Comparison of ENCODE assay signal across 23 cellular contexts in the genomic region with DNA sequence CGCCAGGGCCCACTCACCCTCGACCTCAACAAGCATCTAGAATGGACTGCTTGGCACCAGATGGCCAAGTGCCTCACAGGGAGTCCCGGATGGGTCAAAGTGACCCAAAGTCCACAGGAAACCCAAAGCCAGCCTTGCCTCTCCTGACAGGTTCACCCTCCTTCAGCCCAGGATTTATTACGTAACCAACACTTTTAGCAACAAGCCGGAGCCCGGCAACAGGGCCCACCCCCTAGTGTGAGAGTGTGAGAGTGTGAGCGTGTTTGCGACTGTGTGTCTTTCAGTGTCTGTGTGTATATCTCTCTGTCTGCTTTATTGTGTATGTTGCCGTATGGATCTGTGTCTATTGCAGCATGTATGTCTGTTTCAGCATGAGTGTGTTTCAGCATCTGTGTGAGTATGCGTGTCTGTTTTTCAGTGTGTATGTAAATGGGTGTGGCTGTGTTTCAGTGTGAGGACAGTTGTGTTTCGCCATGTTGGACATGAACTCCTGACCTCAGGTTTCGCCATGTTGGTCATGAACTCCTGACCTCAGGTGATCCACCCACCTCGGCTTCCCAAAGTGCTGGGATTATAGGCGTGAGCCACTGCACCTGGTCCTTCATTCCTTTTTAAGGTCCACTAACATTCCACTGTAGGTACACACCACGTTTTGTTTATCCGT. TPM values are rescaled to one million over a fixed set of nuclear protein-coding genes. Genes with fewer than 3 reads are reported as not detected.
A peak's percentile ranks its signal among the peaks of the same experiment; 100 is the strongest.
DNase-seq lines count a peak whose midpoint lies in the region; ATAC-seq, FAIRE-seq and TF ChIP-seq lines count a peak whose summit lies in the region.
"Had no signal": no experiment of that assay in that cellular context is flagged by ENCODE, and none has a peak within 500 bp of the region (broad histone marks: within the 10 kb centered on the region; RNA-seq: fewer than 3 reads in every experiment).

No MANE protein-coding gene starts in this region.

- H4K20me1 ChIP-seq in astrocyte (ENCODE audit: insufficient read depth, low read length) (no peaks in the 10 kb centered on the region), HepG2 (ENCODE audit: insufficient read depth, low read length) (no peaks in the 10 kb centered on the region)

- intact Hi-C loops in right cardiac atrium (cut with DNase I): no loop called here
- intact Hi-C loops in HepG2 (cut with micrococcal nuclease; ENCODE audit: unreplicated experiment): no loop called here

- no peak overlapping the region for H3K4me3 ChIP-seq in cardiac muscle cell
- H3K4me3 ChIP-seq in right cardiac atrium (ENCODE audit: low read length): no peak overlapping the region
- H3K4me3 ChIP-seq in astrocyte (ENCODE audit: insufficient read depth, low read depth, low read length): no peak overlapping the region
- 0 out of 6 replicates have a peak overlapping the region, but pooled peaks of 1 of the 3 experiments have one; percentile 8 for H3K4me3 ChIP-seq in HepG2 (replicated peaks in 1 of 3; ENCODE audit: insufficient read depth in 1 of 3, low read depth in 2 of 3, low read length in 3 of 3)
- H3K4me3 ChIP-seq: psoas muscle, thoracic aorta had no signal

- no TSS peak for BruUV-seq in HepG2 (replicated peaks; lab: Mats Ljungman, UMichigan)

- no peaks in the 10 kb centered on the region for H3K36me3 ChIP-seq in cardiac muscle cell
- H3K36me3 ChIP-seq in astrocyte (ENCODE audit: insufficient read depth, low read length): no peaks in the 10 kb centered on the region
- no peaks in the 10 kb centered on the region for H3K36me3 ChIP-seq in HepG2 (replicated peaks in 1 of 2; ENCODE audit: control insufficient read depth in 1 of 2, insufficient read depth in 2 of 2, low read length in 2 of 2)
- H3K36me3 ChIP-seq: thoracic aorta had no signal

- H3K9me3 ChIP-seq in cardiac muscle cell (ENCODE audit: low read depth) (no peaks in the 10 kb centered on the region), right cardiac atrium (ENCODE audit: control insufficient read depth, low read length) (no peaks in the 10 kb centered on the region), astrocyte (ENCODE audit: insufficient read depth, low read depth, low read length) (no peaks in the 10 kb centered on the region), HepG2 (ENCODE audit: low read length) (no peaks in the 10 kb centered on the region)
- H3K9me3 ChIP-seq: psoas muscle, thoracic aorta had no signal

- H3K27me3 Mint-ChIP-seq in astrocyte (ENCODE audit: low read depth, unreplicated experiment): peaks cover 13% of the 10 kb centered on the region
- H3K27me3 Mint-ChIP-seq: activated CD8-positive, alpha-beta memory T cell treated with anti-CD3 and anti-CD28 coated beads, Interleukin-2, amount 10 ng/mL, durations not matched to agents 7 days and 5 days; naive B cell; stimulated activated naive CD8-positive, alpha-beta T cell treated with anti-CD3 and anti-CD28 coated beads, Interleukin-15, Interleukin-2, amounts not matched to agents 100 ng/mL and 50 ng/mL, for 24 hours had no signal

- H2AFZ ChIP-seq in astrocyte (ENCODE audit: low read depth, low read length) (no peak overlapping the region), HepG2 (ENCODE audit: low read length) (no peak overlapping the region)

- H3K4me1 ChIP-seq in cardiac muscle cell (ENCODE audit: low read depth): peaks cover 32% of the 10 kb centered on the region
- H3K4me1 ChIP-seq in right cardiac atrium (ENCODE audit: control insufficient read depth, insufficient read depth, low read length): peaks cover 6% of the 10 kb centered on the region
- H3K4me1 ChIP-seq in astrocyte (ENCODE audit: insufficient read depth, low read length): peaks cover 11% of the 10 kb centered on the region
- peaks cover 37% of the 10 kb centered on the region for H3K4me1 ChIP-seq in HepG2 (ENCODE audit: insufficient read depth, low read length)
- H3K4me1 ChIP-seq: psoas muscle had no signal

- no peak overlapping the region for H3K4me3 Mint-ChIP-seq in astrocyte (ENCODE audit: unreplicated experiment)
- H3K4me3 Mint-ChIP-seq: activated CD8-positive, alpha-beta memory T cell treated with anti-CD3 and anti-CD28 coated beads, Interleukin-2, amount 10 ng/mL, durations not matched to agents 7 days and 5 days; activated T-cell treated with anti-CD3 and anti-CD28 coated beads, Interleukin-2, amount 50 U/mL, for 72 hours; H9; stimulated activated naive CD8-positive, alpha-beta T cell treated with anti-CD3 and anti-CD28 coated beads, Interleukin-15, Interleukin-2, amounts not matched to agents 100 ng/mL and 50 ng/mL, for 24 hours had no signal

- DNase-seq in cardiac muscle cell (ENCODE audit: low read depth in 1 of 2, low spot score in 1 of 2): no peak
- DNase-seq in right cardiac atrium: no peak
- DNase-seq in astrocyte (ENCODE audit: low read depth): no peak
- peak; percentile 46 for DNase-seq in HepG2 (ENCODE audit: low spot score)
- DNase-seq in urothelium cell line (ENCODE audit: low spot score): no peak
- no peak for DNase-seq in NCI-H748 treated with DMSO at 0.1 percent for 48 hours (lab: John Stamatoyannopoulos, UW)
- DNase-seq in NCI-H526 treated with DMSO at 0.1 percent for 48 hours (lab: John Stamatoyannopoulos, UW): no peak
- no peak for DNase-seq in HT-29 (ENCODE audit: low spot score)
- DNase-seq: activated CD8-positive, alpha-beta memory T cell treated with anti-CD3 and anti-CD28 coated beads, Interleukin-2, amount 10 ng/mL, durations not matched to agents 7 days and 5 days; activated naive CD4-positive, alpha-beta T cell; activated T-cell treated with anti-CD3 and anti-CD28 coated beads, Interleukin-2, amount 50 U/mL, for 72 hours; effector CD4-positive, alpha-beta T cell; H9; Karpas-422; naive B cell; NCI-H1092; NCI-H526; psoas muscle; SHP77 treated with DMSO at 0.1 percent for 48 hours had no signal

- peaks cover 2% of the 10 kb centered on the region for H3K36me3 Mint-ChIP-seq in astrocyte (ENCODE audit: low read depth, unreplicated experiment)
- H3K36me3 Mint-ChIP-seq: activated CD8-positive, alpha-beta memory T cell treated with anti-CD3 and anti-CD28 coated beads, Interleukin-2, amount 10 ng/mL, durations not matched to agents 7 days and 5 days; brain; naive B cell had no signal

- H3K79me2 ChIP-seq in astrocyte (ENCODE audit: insufficient read depth, low read length): no peaks in the 10 kb centered on the region
- H3K79me2 ChIP-seq in HepG2 (ENCODE audit: insufficient read depth, low read length): no peaks in the 10 kb centered on the region

- TF ChIP-seq CTCF in cardiac muscle cell (IDR thresholded peaks at IDR 0.05; ENCODE audit: low read depth, low read length) (no peak), astrocyte (IDR thresholded peaks at IDR 0.05; ENCODE audit: insufficient read depth, low read depth, low read length) (no peak), HepG2 (CRISPR knock-in tag; IDR thresholded peaks at IDR 0.05) (no peak)

- no peak overlapping the region for H3K27ac Mint-ChIP-seq in astrocyte (ENCODE audit: unreplicated experiment)
- H3K27ac Mint-ChIP-seq: activated CD8-positive, alpha-beta memory T cell treated with anti-CD3 and anti-CD28 coated beads, Interleukin-2, amount 10 ng/mL, durations not matched to agents 7 days and 5 days; activated T-cell treated with anti-CD3 and anti-CD28 coated beads, Interleukin-2, amount 50 U/mL, for 72 hours; H9; naive B cell; stimulated activated naive CD8-positive, alpha-beta T cell treated with anti-CD3 and anti-CD28 coated beads, Interleukin-15, Interleukin-2, amounts not matched to agents 100 ng/mL and 50 ng/mL, for 24 hours had no signal

- POLR2A ChIA-PET in HepG2 (lab: Yijun Ruan, JAX): no interaction called here

- TF ChIP-seq RAD21 in HepG2 (CRISPR knock-in tag; IDR thresholded peaks at IDR 0.05): no peak

- TF ChIP-seq EP300 in HepG2 (IDR thresholded peaks at IDR 0.05; ENCODE audit: low read depth in 2 of 2, low read length in 2 of 2) (no peak; a peak in 1 of 4 replicates), HepG2 (CRISPR knock-in tag; IDR thresholded peaks at IDR 0.05; ENCODE audit: borderline replicate concordance) (no peak)

- WGBS in right cardiac atrium: 80% methylated on average over 16 of the region's 16 CpGs
- WGBS in HepG2 (ENCODE audit: low lambda C conversion rate): 3% methylated on average over 13 of the region's 16 CpGs

- H3K27ac ChIP-seq in cardiac muscle cell (peak overlapping the region; percentile 93), right cardiac atrium (ENCODE audit: low read length) (no peak overlapping the region), astrocyte (ENCODE audit: low read depth, low read length) (no peak overlapping the region), HepG2 (ENCODE audit: extremely low read length, insufficient read depth, low read length) (no peak overlapping the region)
- H3K27ac ChIP-seq: psoas muscle, thoracic aorta had no signal

- in situ Hi-C loops in HepG2 (cut with HindIII; ENCODE audit: extremely low pct_ligation_motif_present, low pct_unique_long_range_greater_than_20kb): no loop called here

- peak overlapping the region; percentile 33 for H3K4me2 ChIP-seq in astrocyte (ENCODE audit: low read length)
- H3K4me2 ChIP-seq in HepG2 (ENCODE audit: low read depth, low read length): peak overlapping the region; percentile 49; the same call in 1 of the 2 replicates

- H3K9ac ChIP-seq in astrocyte (ENCODE audit: low read length): no peak overlapping the region
- H3K9ac ChIP-seq in HepG2 (ENCODE audit: insufficient read depth, low read depth, low read length): no peak overlapping the region

- peaks cover 3% of the 10 kb centered on the region for H3K4me1 Mint-ChIP-seq in astrocyte (ENCODE audit: low read depth, unreplicated experiment)
- H3K4me1 Mint-ChIP-seq: activated CD8-positive, alpha-beta memory T cell treated with anti-CD3 and anti-CD28 coated beads, Interleukin-2, amount 10 ng/mL, durations not matched to agents 7 days and 5 days had no signal

- TF ChIP-seq POLR2A in HepG2 (IDR thresholded peaks at IDR 0.05; ENCODE audit: insufficient read depth in 1 of 2, low read depth in 2 of 2, low read length in 2 of 2): no peak

- H3K9me3 Mint-ChIP-seq in astrocyte (ENCODE audit: unreplicated experiment): peaks cover 5% of the 10 kb centered on the region
- H3K9me3 Mint-ChIP-seq: activated T-cell treated with anti-CD3 and anti-CD28 coated beads, Interleukin-2, amount 50 U/mL, for 72 hours; brain; naive B cell; stimulated activated naive CD8-positive, alpha-beta T cell treated with anti-CD3 and anti-CD28 coated beads, Interleukin-15, Interleukin-2, amounts not matched to agents 100 ng/mL and 50 ng/mL, for 24 hours had no signal

- no peaks in the 10 kb centered on the region for H3K27me3 ChIP-seq in cardiac muscle cell
- H3K27me3 ChIP-seq in right cardiac atrium (ENCODE audit: control insufficient read depth, insufficient read depth): no peaks in the 10 kb centered on the region
- H3K27me3 ChIP-seq in astrocyte (ENCODE audit: insufficient read depth, low read length): no peaks in the 10 kb centered on the region
- H3K27me3 ChIP-seq in HepG2 (ENCODE audit: control insufficient read depth in 1 of 2, insufficient read depth in 2 of 2, low read length in 2 of 2): 0 out of 5 replicates have a peak, but pooled peaks cover 0 to 1% of the 10 kb centered on the region in 2 experiments

- FAIRE-seq in astrocyte (lab: Jason Lieb, UNC) (no peak), HepG2 (lab: Jason Lieb, UNC) (peak; percentile 67), urothelium cell line (lab: Jason Lieb, UNC) (peak; percentile 89)

- ATAC-seq in right cardiac atrium: no peak
- no peak for ATAC-seq in HepG2
- ATAC-seq: activated CD8-positive, alpha-beta memory T cell treated with anti-CD3 and anti-CD28 coated beads, Interleukin-2, amount 10 ng/mL, durations not matched to agents 7 days and 5 days; activated T-cell treated with anti-CD3 and anti-CD28 coated beads, Interleukin-2, amount 50 U/mL, for 72 hours; Panc1; psoas muscle had no signal

- CTCF ChIA-PET in HepG2 (lab: Yijun Ruan, JAX; ENCODE audit: low intra/inter-chr PET ratio, low total read pairs): no interaction called here

RNA-seq across cellular contexts. Expression of gene PEMT, which starts 13.7 kb away (rescaled TPM):
- total RNA-seq in cardiac muscle cell (126 and 196 TPM in 2 replicates), right cardiac atrium (10 to 100 TPM; 18.4 to 28.5 (median 19.3) TPM), astrocyte (19.5 and 25.4 TPM in 2 replicates), HepG2 (2016; rRNA removed; fragmentation: Illumina TruSeq; extraction: Trizol) (16.4 and 31.7 TPM in 2 replicates)
- polyA plus RNA-seq in cardiac muscle cell (135 and 141 TPM in 2 replicates), right cardiac atrium (28.0 TPM), HepG2 (2011; rRNA removed) (43.6 and 61.4 TPM in 2 replicates)
- total RNA-seq in HepG2 (2016; cell fraction: cytosol; rRNA removed; fragmentation: Illumina TruSeq; extraction: Trizol; ENCODE audit: low read depth): 38.2 and 45.8 TPM in 2 replicates
- 16.3 and 32.5 TPM in 2 replicates for total RNA-seq in HepG2 (2016; cell fraction: insoluble cytoplasmic fraction; rRNA removed; fragmentation: Illumina TruSeq; extraction: Trizol)
- 31.0 and 42.8 TPM in 2 replicates for total RNA-seq in HepG2 (2016; cell fraction: membrane; rRNA removed; fragmentation: Illumina TruSeq; extraction: Trizol)
- total RNA-seq in HepG2 (2016; cell fraction: nucleus; rRNA removed; fragmentation: Illumina TruSeq; extraction: Trizol): 15.8 and 21.7 TPM in 2 replicates
- polyA plus RNA-seq in HepG2 (2011; cell fraction: cytosol; rRNA removed): 54.3 and 73.8 TPM in 2 replicates
- 36.9 and 41.0 TPM in 2 replicates for polyA plus RNA-seq in HepG2 (2011; cell fraction: nucleus; rRNA removed)
- polyA plus RNA-seq in HepG2 (2012): 38.0 and 42.3 TPM in 2 replicates
- polyA plus RNA-seq in HepG2 (2016; cell fraction: cytosol; fragmentation: Illumina TruSeq; extraction: Trizol; ENCODE audit: low read depth): 46.1 and 58.0 TPM in 2 replicates
- polyA plus RNA-seq in HepG2 (2016; cell fraction: insoluble cytoplasmic fraction; fragmentation: Illumina TruSeq; extraction: Trizol; ENCODE audit: low read depth): 24.1 and 25.5 TPM in 2 replicates
- 38.1 and 45.2 TPM in 2 replicates for polyA plus RNA-seq in HepG2 (2016; cell fraction: membrane; fragmentation: Illumina TruSeq; extraction: Trizol; ENCODE audit: low read depth)
- 39.8 and 40.0 TPM in 2 replicates for polyA plus RNA-seq in HepG2 (2016; cell fraction: nucleus; fragmentation: Illumina TruSeq; extraction: Trizol; ENCODE audit: insufficient read depth, low read depth)
- polyA minus RNA-seq in HepG2 (2011; rRNA and poly(A)+ RNA removed; ENCODE audit: low replicate concordance): 51.2 and 54.0 TPM in 2 replicates
- 20.3 and 22.0 TPM in 2 replicates for polyA minus RNA-seq in HepG2 (2011; cell fraction: cytosol; rRNA and poly(A)+ RNA removed)
- 6.6 and 8.5 TPM in 2 replicates for polyA minus RNA-seq in HepG2 (2011; cell fraction: nucleus; rRNA and poly(A)+ RNA removed)
- total RNA-seq in HT-29 (2014; rRNA removed; shearing (Covaris generic)): 64.4 and 78.5 TPM in 2 replicates
